In genomic region chr6:137750284-137750683, GRCh38 we compare ENCODE assay signal across 1 cellular context.
TF ChIP-seq lines count a peak whose summit lies in the region.

No MANE protein-coding gene starts in this region.

TF ChIP-seq in H1, 55 proteins besides CTCF, POLR2A, EP300 and RAD21 (continued from another document):
- TF ChIP-seq KDM1A (IDR thresholded peaks at IDR 0.05; ENCODE audit: borderline replicate concordance, low read length) (no peak), TEAD4 (IDR thresholded peaks at IDR 0.05; ENCODE audit: low read depth, low read length) (no peak), CBX5 (IDR thresholded peaks at IDR 0.05; ENCODE audit: low read depth, low read length) (no peak), TBP (IDR thresholded peaks at IDR 0.05; ENCODE audit: low read depth, low read length) (no peak), USF2 (IDR thresholded peaks at IDR 0.05; ENCODE audit: low read length) (no peak), POU5F1 (IDR thresholded peaks at IDR 0.05; ENCODE audit: low read depth, low read length) (no peak)
